ENCODE assay signal across 9 cellular contexts in the genomic region with DNA sequence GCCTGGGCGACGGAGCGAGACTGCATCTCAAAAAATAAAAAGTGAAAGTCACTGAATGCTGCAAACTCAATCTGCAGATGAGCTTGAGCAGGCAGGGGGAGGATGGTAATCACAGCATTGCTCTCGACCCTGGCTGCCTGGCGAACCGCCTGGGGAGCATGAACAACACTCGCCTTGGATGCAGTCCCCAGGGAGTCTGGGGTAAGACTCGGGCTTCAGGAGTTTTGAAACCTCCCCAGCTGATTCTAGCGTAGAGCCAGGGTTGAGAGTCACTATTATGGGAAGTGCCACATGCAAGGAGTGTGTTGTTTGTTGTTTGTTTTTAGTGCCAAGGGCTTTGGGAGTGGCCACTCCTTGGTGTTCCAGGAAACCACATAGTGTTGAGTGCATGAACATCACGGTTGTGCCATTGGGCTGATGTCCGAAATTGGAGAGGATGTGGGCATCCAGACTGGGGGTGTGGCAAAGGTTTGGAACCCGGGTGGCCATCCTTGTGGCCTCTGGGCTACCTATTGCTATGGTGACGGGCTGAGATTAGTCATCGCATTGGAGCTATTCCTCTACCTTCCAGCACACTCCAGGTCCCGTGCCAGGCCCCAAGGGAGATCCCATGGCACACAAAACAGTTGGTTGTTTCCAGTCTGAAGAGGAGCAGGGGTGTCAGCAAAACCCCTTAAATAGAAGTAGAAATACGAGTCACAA.
DNase-seq lines count a peak whose midpoint lies in the region; ATAC-seq and TF ChIP-seq lines count a peak whose summit lies in the region.
"Had no signal": no experiment of that assay in that cellular context is flagged by ENCODE, and none has a peak within 500 bp of the region (broad histone marks: within the 10 kb centered on the region; RNA-seq: fewer than 3 reads in every experiment).

No MANE protein-coding gene starts in this region.

- H3K4me1 Mint-ChIP-seq in activated B cell treated with CpG ODN at 0.5 μM for 24 hours (peaks cover 21% of the 10 kb centered on the region), type B pancreatic cell (ENCODE audit: unreplicated experiment) (peaks cover 12% of the 10 kb centered on the region), CD14-positive monocyte (peaks cover 2% of the 10 kb centered on the region)

- ATAC-seq in activated B cell treated with CpG ODN at 0.5 μM for 24 hours (ENCODE audit: low read depth), result peak; percentile 73

- intact Hi-C loops in activated B cell treated with CpG ODN at 0.5 μM for 24 hours (cut with micrococcal nuclease), result loop anchor here (1.0 kb wide), 1 partner anchor 39 kb away; no protein-coding TSS in a partner anchor
- intact Hi-C loops in CD14-positive monocyte (cut with micrococcal nuclease), result loop anchor here (5.0 to 10.0 kb wide), 2 partner anchors 253 to 255 kb away; no protein-coding TSS in a partner anchor

- H3K36me3 Mint-ChIP-seq in activated B cell treated with CpG ODN at 0.5 μM for 24 hours (ENCODE audit: low read depth) (peaks cover 57% of the 10 kb centered on the region), type B pancreatic cell (no peaks in the 10 kb centered on the region), CD14-positive monocyte (peaks cover 31 to 37% of the 10 kb centered on the region in 2 donors)

- DNase-seq in NCI-H1436 (lab: John Stamatoyannopoulos, UW), result peak; percentile 19
- DNase-seq in NCI-H1436 treated with DMSO at 0.1 percent for 48 hours (lab: John Stamatoyannopoulos, UW), result no peak
- DNase-seq in activated B cell treated with CpG ODN at 0.5 μM for 24 hours, result no peak
- peak; percentile 92 for DNase-seq in hepatic stellate cell (ENCODE audit: low spot score)
- DNase-seq in type B pancreatic cell (ENCODE audit: extremely low spot score, unreplicated experiment), result no peak
- no peak for DNase-seq in CD14-positive monocyte (ENCODE audit: low spot score)
- no peak for DNase-seq in NOMO-1 treated with dmso at 0.1 percent for 144 hours (lab: John Stamatoyannopoulos, UW; ENCODE audit: unreplicated experiment)
- no peak for DNase-seq in globus pallidus (ENCODE audit: low spot score)
- DNase-seq: KBM-7 had no signal

- H3K27me3 Mint-ChIP-seq in activated B cell treated with CpG ODN at 0.5 μM for 24 hours (no peaks in the 10 kb centered on the region), type B pancreatic cell (no peaks in the 10 kb centered on the region), CD14-positive monocyte (ENCODE audit: low read depth in 3 of 3) (peaks cover 0 to 3% (median 1%) of the 10 kb centered on the region in 3 donors)

- TF ChIP-seq CTCF in activated B cell treated with CpG ODN at 0.5 μM for 24 hours (IDR thresholded peaks at IDR 0.05) (no peak), type B pancreatic cell (conservative IDR thresholded peaks at IDR 0.05) (no peak), CD14-positive monocyte (IDR thresholded peaks at IDR 0.05) (no peak)

- H3K9me3 Mint-ChIP-seq in activated B cell treated with CpG ODN at 0.5 μM for 24 hours (no peaks in the 10 kb centered on the region), type B pancreatic cell (no peaks in the 10 kb centered on the region), CD14-positive monocyte (peaks cover 0 to 2% (median 0%) of the 10 kb centered on the region in 7 donors)

- H3K4me3 Mint-ChIP-seq in activated B cell treated with CpG ODN at 0.5 μM for 24 hours (no peak overlapping the region), type B pancreatic cell (no peak overlapping the region), CD14-positive monocyte (no peak overlapping the region)

- CTCF ChIA-PET in activated B cell treated with CpG ODN at 0.5 μM for 24 hours (lab: Charles Lee), result interaction anchor here (0.7 to 3.2 kb wide), 7 partner anchors 11 to 251 kb away, joined by 3 to 14 read pairs (median 4); partner anchors contain the start of gene GRK5

- peak overlapping the region; percentile 50 for H3K27ac Mint-ChIP-seq in activated B cell treated with CpG ODN at 0.5 μM for 24 hours
- H3K27ac Mint-ChIP-seq in type B pancreatic cell, result peak overlapping the region; percentile 29
- no peak overlapping the region for H3K27ac Mint-ChIP-seq in CD14-positive monocyte

- POLR2A ChIA-PET in activated B cell treated with CpG ODN at 0.5 μM for 24 hours (lab: Charles Lee), result interaction anchor here (0.6 to 1.7 kb wide), 4 partner anchors 28 to 349 kb away, joined by 3 to 18 read pairs (median 5); partner anchors contain the start of gene RGS10

Comparison
In these comparisons a context has a peak if more than half of its experiments do, and no peak if none do; other contexts are left out.
1. DNase-seq: peak in NCI-H1436 (single experiment) and hepatic stellate cell (single experiment); none in NCI-H1436 treated with DMSO at 0.1 percent for 48 hours (single experiment), activated B cell treated with CpG ODN at 0.5 μM for 24 hours (single experiment), type B pancreatic cell (single experiment), CD14-positive monocyte (single experiment), NOMO-1 treated with dmso at 0.1 percent for 144 hours (single experiment) and globus pallidus (single experiment).
2. H3K27ac Mint-ChIP-seq: peak in activated B cell treated with CpG ODN at 0.5 μM for 24 hours (single experiment) and type B pancreatic cell (single experiment); none in CD14-positive monocyte (0 of 7).